16 cellular contexts compared by ENCODE assay signal in the genomic region with DNA sequence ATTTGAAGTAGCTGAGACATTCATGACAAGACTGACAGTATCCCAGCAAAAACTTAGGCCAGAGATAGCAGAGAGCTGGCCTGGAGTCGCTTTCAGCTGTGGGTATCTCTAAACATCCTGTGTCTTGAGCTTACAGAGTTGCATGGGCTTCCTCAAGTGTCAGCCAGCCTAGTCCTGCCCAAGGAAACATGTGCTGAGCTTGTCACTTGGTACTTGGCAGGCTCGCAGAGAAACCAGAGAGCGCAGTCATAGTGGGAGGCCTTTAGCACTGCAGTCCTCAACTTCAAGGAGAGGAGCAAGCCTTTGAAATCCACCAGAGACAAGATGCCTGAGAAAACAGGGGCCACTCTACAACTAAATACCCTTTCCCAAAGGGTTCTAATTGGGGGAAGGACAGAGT. TPM values are rescaled to one million over a fixed set of nuclear protein-coding genes. Genes with fewer than 3 reads are reported as not detected.
"Had no signal": no experiment of that assay in that cellular context is flagged by ENCODE, and none has a peak within 500 bp of the region (broad histone marks: within the 10 kb centered on the region; RNA-seq: fewer than 3 reads in every experiment).

No MANE protein-coding gene starts in this region.

- H3K36me3 Mint-ChIP-seq: memory B cell had no signal

- H3K27me3 Mint-ChIP-seq: activated B cell treated with CpG ODN at 0.5 μM for 24 hours; activated CD4-positive, alpha-beta T cell treated with anti-CD3 and anti-CD28 coated beads, Interleukin-2, amount 10 ng/mL, durations not matched to agents 7 days and 5 days; activated T-helper 17 cell treated with anti-CD3 and anti-CD28 coated beads, Interleukin-2, amount 50 U/mL, for 72 hours; memory B cell had no signal

- FAIRE-seq: endothelial cell of umbilical vein had no signal

- H3K4me3 Mint-ChIP-seq: activated B cell treated with CpG ODN at 0.5 μM for 24 hours; activated CD4-positive, alpha-beta T cell treated with anti-CD3 and anti-CD28 coated beads, Interleukin-2, amount 10 ng/mL, durations not matched to agents 7 days and 5 days; activated naive CD4-positive, alpha-beta T cell treated with anti-CD3 and anti-CD28 coated beads for 36 hours; activated T-helper 17 cell treated with anti-CD3 and anti-CD28 coated beads, Interleukin-2, amount 50 U/mL, for 72 hours; memory B cell; T-helper 1 cell treated with Interleukin-12 subunit alpha and Interleukin-12 subunit beta and Interleukin-4 antibody, amounts not matched to agents 30 μg/mL and 1 μg/mL, for 36 hours had no signal

- DNase-seq: activated B cell treated with CpG ODN at 0.5 μM for 24 hours; activated CD4-positive, alpha-beta T cell treated with anti-CD3 and anti-CD28 coated beads, Interleukin-2, amount 10 ng/mL, durations not matched to agents 7 days and 5 days; activated CD8-positive, alpha-beta memory T cell treated with anti-CD3 and anti-CD28 coated beads for 24 hours; activated naive CD4-positive, alpha-beta T cell treated with anti-CD3 and anti-CD28 coated beads for 36 hours; caudate nucleus; effector CD4-positive, alpha-beta T cell; posterior cingulate gyrus; right lobe of liver; stimulated activated CD4-positive, alpha-beta T cell treated with anti-CD3 and anti-CD28 coated beads, Interleukin-12 subunit alpha, Interleukin-12 subunit beta, amount 100 ng/mL, for 4 hours; stimulated activated CD4-positive, alpha-beta T cell treated with anti-CD3 and anti-CD28 coated beads, Interleukin-2, amount 100 ng/mL, for 48 hours; stimulated activated naive CD4-positive, alpha-beta T cell treated with Interleukin-2 at 50 U/mL for 16 hours had no signal

- H3K9me3 Mint-ChIP-seq: activated B cell treated with CpG ODN at 0.5 μM for 24 hours; activated CD4-positive, alpha-beta T cell treated with anti-CD3 and anti-CD28 coated beads, Interleukin-2, amount 10 ng/mL, durations not matched to agents 7 days and 5 days; activated naive CD4-positive, alpha-beta T cell treated with anti-CD3 and anti-CD28 coated beads for 36 hours had no signal

- H3K4me1 Mint-ChIP-seq: activated B cell treated with CpG ODN at 0.5 μM for 24 hours; activated CD4-positive, alpha-beta T cell treated with anti-CD3 and anti-CD28 coated beads, Interleukin-2, amount 10 ng/mL, durations not matched to agents 7 days and 5 days; activated T-helper 17 cell treated with anti-CD3 and anti-CD28 coated beads, Interleukin-2, amount 50 U/mL, for 72 hours; memory B cell had no signal

- ATAC-seq: activated T-helper 17 cell treated with anti-CD3 and anti-CD28 coated beads, Interleukin-2, amount 50 U/mL, for 72 hours; gastroesophageal sphincter had no signal

- H3K27ac Mint-ChIP-seq: activated B cell treated with CpG ODN at 0.5 μM for 24 hours; activated CD4-positive, alpha-beta T cell treated with anti-CD3 and anti-CD28 coated beads, Interleukin-2, amount 10 ng/mL, durations not matched to agents 7 days and 5 days; activated naive CD4-positive, alpha-beta T cell treated with anti-CD3 and anti-CD28 coated beads for 36 hours; activated T-helper 17 cell treated with anti-CD3 and anti-CD28 coated beads, Interleukin-2, amount 50 U/mL, for 72 hours; memory B cell; T-helper 1 cell treated with Interleukin-12 subunit alpha and Interleukin-12 subunit beta and Interleukin-4 antibody, amounts not matched to agents 30 μg/mL and 1 μg/mL, for 36 hours had no signal

RNA-seq across cellular contexts. Expression of a gene that starts 43.4 kb away (rescaled TPM):
- total RNA-seq: activated B cell treated with CpG ODN at 0.5 μM for 24 hours; activated naive CD4-positive, alpha-beta T cell treated with anti-CD3 and anti-CD28 coated beads for 36 hours; activated T-helper 17 cell treated with anti-CD3 and anti-CD28 coated beads, Interleukin-2, amount 50 U/mL, for 72 hours had no signal
